1 cellular context compared by ENCODE assay signal in the genomic region with DNA sequence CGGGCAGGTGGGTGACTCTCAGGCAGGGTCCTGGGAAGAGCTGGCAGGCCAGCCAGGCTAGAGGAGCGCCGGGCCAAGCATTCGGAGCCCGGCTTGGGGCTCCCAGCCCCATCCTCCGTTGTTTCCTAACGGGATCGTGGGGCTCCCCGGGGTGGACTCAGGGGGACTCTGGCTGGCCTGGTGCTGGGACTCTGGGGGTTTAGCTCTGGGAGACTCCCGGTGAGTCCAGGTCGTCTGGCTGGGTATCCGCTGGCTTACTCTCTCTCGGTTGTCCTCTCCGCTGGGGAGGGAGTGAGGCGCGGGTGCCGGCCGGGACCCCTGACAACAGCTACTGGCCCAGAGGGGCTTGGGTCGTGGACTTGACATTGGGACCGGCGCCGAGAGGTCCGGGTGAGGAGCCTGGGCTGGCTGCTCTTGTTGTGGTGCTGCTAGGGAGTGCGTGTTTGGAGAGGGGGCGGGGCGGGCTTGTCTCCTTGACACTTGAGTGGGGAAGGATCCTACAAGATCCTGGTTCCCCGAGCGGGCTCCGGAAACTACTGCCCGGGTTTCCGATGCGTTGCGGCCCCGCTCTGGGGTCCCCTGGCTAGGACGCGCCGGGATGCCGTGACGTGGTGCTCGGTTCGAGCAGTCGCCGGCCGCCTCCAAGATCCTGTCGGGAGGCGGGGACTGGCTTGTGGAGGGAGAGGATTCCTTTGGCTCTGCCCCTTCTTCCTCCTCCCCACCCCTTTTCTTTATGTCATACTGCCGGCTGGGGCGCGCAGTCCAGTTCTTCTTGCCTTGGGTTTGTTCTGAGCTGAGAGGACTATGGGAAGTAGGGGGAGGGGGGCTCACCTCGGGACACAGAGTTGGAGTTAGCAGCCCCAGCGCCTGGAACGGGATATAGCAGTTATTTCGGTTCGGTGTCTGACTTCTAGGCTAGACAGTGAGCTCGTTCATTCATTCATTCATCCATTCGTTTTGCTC.
A peak's percentile ranks its signal among the peaks of the same experiment; 100 is the strongest.
TF ChIP-seq lines count a peak whose summit lies in the region.

No MANE protein-coding gene starts in this region.

TF ChIP-seq in K562, 482 proteins besides CTCF, POLR2A, EP300 and RAD21 (continued from another document):
- 0 out of 2 replicates have a peak, but pooled peaks have one; percentile 5 for TF ChIP-seq MXI1 (IDR thresholded peaks at IDR 0.05; ENCODE audit: low read depth, low read length)
- TF ChIP-seq C11orf30 (IDR thresholded peaks at IDR 0.05; ENCODE audit: low read depth) = no peak
- peak in 1 of 2 experiments; percentile 74; a peak in 2 of 4 replicates for TF ChIP-seq MAZ (CRISPR knock-in tag; conservative IDR thresholded peaks at IDR 0.05 in 1 of 2, IDR thresholded peaks at IDR 0.05 in 1 of 2)
- TF ChIP-seq POLR2AphosphoS5 (IDR thresholded peaks at IDR 0.05; ENCODE audit: control insufficient read depth, insufficient read depth, low read depth, low read length) = peak; percentile 63; the same call in 1 of the 2 replicates
- TF ChIP-seq ETS2 (tag; IDR thresholded peaks at IDR 0.05; ENCODE audit: borderline replicate concordance, poor library complexity, severe bottlenecking) = no peak
- peak; percentile 25; the same call in 1 of the 2 replicates for TF ChIP-seq GABPB1 (CRISPR knock-in tag; IDR thresholded peaks at IDR 0.05)
- peak in 1 of 2 experiments; percentile 42; a peak in 1 of 4 replicates for TF ChIP-seq FOXK2 (conservative IDR thresholded peaks at IDR 0.05 in 1 of 2, IDR thresholded peaks at IDR 0.05 in 1 of 2; ENCODE audit: low read depth in 2 of 2)
- 0 out of 2 replicates have a peak, but pooled peaks have one; percentile 4 for TF ChIP-seq SMC3 (conservative IDR thresholded peaks at IDR 0.05; ENCODE audit: insufficient read depth, low read depth, low read length)
- TF ChIP-seq CCNT2 (IDR thresholded peaks at IDR 0.05; ENCODE audit: borderline replicate concordance, extremely low read depth, insufficient read length, low read depth, low read length) = no peak
- TF ChIP-seq TOE1 (IDR thresholded peaks at IDR 0.05; ENCODE audit: borderline replicate concordance) = 0 out of 2 replicates have a peak, but pooled peaks have one; percentile 31
- TF ChIP-seq TOE1 (CRISPR knock-in tag; IDR thresholded peaks at IDR 0.05; ENCODE audit: borderline replicate concordance, low read depth) = no peak
- no peak for TF ChIP-seq COPS2 (conservative IDR thresholded peaks at IDR 0.05)
- no peak for TF ChIP-seq E2F3 (CRISPR knock-in tag; IDR thresholded peaks at IDR 0.05)
- TF ChIP-seq ZNF197 (CRISPR knock-in tag; IDR thresholded peaks at IDR 0.05; ENCODE audit: low read depth) = no peak
- TF ChIP-seq, protein P1, sequence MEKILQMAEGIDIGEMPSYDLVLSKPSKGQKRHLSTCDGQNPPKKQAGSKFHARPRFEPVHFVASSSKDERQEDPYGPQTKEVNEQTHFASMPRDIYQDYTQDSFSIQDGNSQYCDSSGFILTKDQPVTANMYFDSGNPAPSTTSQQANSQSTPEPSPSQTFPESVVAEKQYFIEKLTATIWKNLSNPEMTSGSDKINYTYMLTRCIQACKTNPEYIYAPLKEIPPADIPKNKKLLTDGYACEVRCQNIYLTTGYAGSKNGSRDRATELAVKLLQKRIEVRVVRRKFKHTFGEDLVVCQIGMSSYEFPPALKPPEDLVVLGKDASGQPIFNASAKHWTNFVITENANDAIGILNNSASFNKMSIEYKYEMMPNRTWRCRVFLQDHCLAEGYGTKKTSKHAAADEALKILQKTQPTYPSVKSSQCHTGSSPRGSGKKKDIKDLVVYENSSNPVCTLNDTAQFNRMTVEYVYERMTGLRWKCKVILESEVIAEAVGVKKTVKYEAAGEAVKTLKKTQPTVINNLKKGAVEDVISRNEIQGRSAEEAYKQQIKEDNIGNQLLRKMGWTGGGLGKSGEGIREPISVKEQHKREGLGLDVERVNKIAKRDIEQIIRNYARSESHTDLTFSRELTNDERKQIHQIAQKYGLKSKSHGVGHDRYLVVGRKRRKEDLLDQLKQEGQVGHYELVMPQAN (IDR thresholded peaks at IDR 0.05; ENCODE audit: borderline replicate concordance) = peak; percentile 29; the same call in 1 of the 2 replicates
- TF ChIP-seq CBX5 (IDR thresholded peaks at IDR 0.05; ENCODE audit: borderline replicate concordance, low read depth) = no peak
- TF ChIP-seq, protein P2, sequence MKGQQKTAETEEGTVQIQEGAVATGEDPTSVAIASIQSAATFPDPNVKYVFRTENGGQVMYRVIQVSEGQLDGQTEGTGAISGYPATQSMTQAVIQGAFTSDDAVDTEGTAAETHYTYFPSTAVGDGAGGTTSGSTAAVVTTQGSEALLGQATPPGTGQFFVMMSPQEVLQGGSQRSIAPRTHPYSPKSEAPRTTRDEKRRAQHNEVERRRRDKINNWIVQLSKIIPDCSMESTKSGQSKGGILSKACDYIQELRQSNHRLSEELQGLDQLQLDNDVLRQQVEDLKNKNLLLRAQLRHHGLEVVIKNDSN (CRISPR knock-in tag; IDR thresholded peaks at IDR 0.05) = peak; percentile 34; the same call in 1 of the 2 replicates
- peak; percentile 77 for TF ChIP-seq POLR2G (IDR thresholded peaks at IDR 0.05; ENCODE audit: low read depth, low read length)
- no peak for TF ChIP-seq GATA2 (CRISPR knock-in tag; IDR thresholded peaks at IDR 0.05)
- peak; percentile 38; the same call in 1 of the 2 replicates for TF ChIP-seq CTBP1 (IDR thresholded peaks at IDR 0.05; ENCODE audit: borderline replicate concordance)
- no peak for TF ChIP-seq ZNF589 (CRISPR knock-in tag; IDR thresholded peaks at IDR 0.05; ENCODE audit: low read depth)
- peak in 1 of 2 experiments; percentile 91; a peak in 2 of 4 replicates for TF ChIP-seq SIN3A (IDR thresholded peaks at IDR 0.05; ENCODE audit: borderline replicate concordance in 2 of 2, control insufficient read depth in 1 of 2, low read depth in 2 of 2, low read length in 2 of 2)
- no peak for TF ChIP-seq MAFF (IDR thresholded peaks at IDR 0.05; ENCODE audit: low read length)
- TF ChIP-seq BMI1 (IDR thresholded peaks at IDR 0.05; ENCODE audit: low read length) = no peak
- no peak for TF ChIP-seq TEAD2 (tag; IDR thresholded peaks at IDR 0.05)
